ENCODE assay signal across 19 cellular contexts in the genomic region with DNA sequence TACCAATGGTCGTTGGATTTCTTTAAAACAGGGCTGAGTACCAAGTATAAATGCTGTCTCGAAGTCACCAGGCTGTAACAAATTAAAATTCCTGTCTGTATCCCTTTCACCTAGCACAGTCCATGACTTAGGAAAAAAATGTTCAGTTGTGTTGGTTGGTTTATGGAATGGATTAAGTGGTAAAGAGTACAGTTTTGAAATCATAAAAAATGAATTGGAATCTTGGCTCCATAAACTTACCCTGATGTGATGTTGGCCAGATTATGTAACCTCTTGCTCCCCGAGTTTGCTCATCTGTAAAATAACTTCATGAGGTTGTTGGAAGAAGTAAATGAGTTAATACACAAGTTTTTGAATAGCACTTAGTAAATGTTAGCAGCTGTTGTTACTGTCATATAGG.
DNase-seq lines count a peak whose midpoint lies in the region; TF ChIP-seq lines count a peak whose summit lies in the region.
"Had no signal": no experiment of that assay in that cellular context is flagged by ENCODE, and none has a peak within 500 bp of the region (broad histone marks: within the 10 kb centered on the region; RNA-seq: fewer than 3 reads in every experiment).

No MANE protein-coding gene starts in this region.

- H4K20me1 ChIP-seq in hepatocyte (ENCODE audit: insufficient read depth, poor library complexity, severe bottlenecking) = no peaks in the 10 kb centered on the region

- H3K9me2 ChIP-seq in hepatocyte (replicated peaks; ENCODE audit: insufficient read depth) = no peaks in the 10 kb centered on the region

- H3K27me3 ChIP-seq in subcutaneous abdominal adipose tissue (ENCODE audit: control insufficient read depth in 5 of 5, insufficient read depth in 4 of 5, low read length in 5 of 5) (no peaks in the 10 kb centered on the region), hepatocyte (no peaks in the 10 kb centered on the region)

- H2AFZ ChIP-seq in hepatocyte = no peak overlapping the region

- no peak overlapping the region for H3K4me2 ChIP-seq in hepatocyte

- H3K4me3 ChIP-seq in fibroblast of villous mesenchyme (ENCODE audit: low read depth, low read length) = no peak overlapping the region
- no peak overlapping the region for H3K4me3 ChIP-seq in subcutaneous abdominal adipose tissue (ENCODE audit: low read depth in 1 of 5, low read length in 5 of 5)
- no peak overlapping the region for H3K4me3 ChIP-seq in hepatocyte

- H3K27ac ChIP-seq in subcutaneous abdominal adipose tissue (ENCODE audit: low read depth, low read length) (peak overlapping the region; percentile 34), hepatocyte (no peak overlapping the region)

- no peaks in the 10 kb centered on the region for H3K79me2 ChIP-seq in hepatocyte

- 70% methylated on average over 3 of the region's 3 CpGs for WGBS in hepatocyte (ENCODE audit: low lambda C conversion rate, missing lambda C conversion rate)

- H3K36me3 ChIP-seq in subcutaneous abdominal adipose tissue (ENCODE audit: control insufficient read depth in 5 of 5, insufficient read depth in 5 of 5, low read length in 5 of 5) = no peaks in the 10 kb centered on the region
- H3K36me3 ChIP-seq in hepatocyte (replicated peaks; ENCODE audit: insufficient read depth, low read depth) = no peaks in the 10 kb centered on the region

- DNase-seq in AG20443 (ENCODE audit: low spot score) (peak; percentile 14), amniotic epithelial cell (ENCODE audit: low read depth) (peak; percentile 1), fibroblast of villous mesenchyme (ENCODE audit: low read depth) (peak; percentile 55), NCI-H2107 (lab: John Stamatoyannopoulos, UW) (no peak), NK-92 (lab: John Stamatoyannopoulos, UW; ENCODE audit: unreplicated experiment) (no peak), hepatocyte (ENCODE audit: low spot score) (no peak)
- DNase-seq: CD4-positive, CD25-positive, alpha-beta regulatory T cell; COR-L47; DMS 273 treated with DMSO at 0.1 percent for 48 hours; GDM1; HFFc6; NCI-H1092 treated with DMSO at 0.1 percent for 48 hours; NCI-H146; NCI-H2029 treated with DMSO at 0.1 percent for 48 hours; NCI-H2171 treated with DMSO at 0.1 percent for 48 hours; NCI-H446 treated with DMSO at 0.1 percent for 48 hours; NCI-H69; Right ventricle myocardium superior had no signal

- no peak overlapping the region for H3K9ac ChIP-seq in subcutaneous abdominal adipose tissue (ENCODE audit: low read length in 5 of 5)

- TF ChIP-seq CTCF in fibroblast of villous mesenchyme (IDR thresholded peaks at IDR 0.05; ENCODE audit: insufficient read depth, low read depth, low read length) = no peak
- TF ChIP-seq CTCF in hepatocyte (IDR thresholded peaks at IDR 0.05; ENCODE audit: poor library complexity) = no peak

- H3K9me3 ChIP-seq in subcutaneous abdominal adipose tissue (ENCODE audit: control insufficient read depth in 5 of 5, low read length in 5 of 5) = no peaks in the 10 kb centered on the region
- H3K9me3 ChIP-seq in hepatocyte (ENCODE audit: low read depth) = no peaks in the 10 kb centered on the region

- peaks cover 0 to 26% (median 9%) of the 10 kb centered on the region in 5 donors for H3K4me1 ChIP-seq in subcutaneous abdominal adipose tissue (ENCODE audit: control insufficient read depth in 5 of 5, insufficient read depth in 5 of 5, low read length in 5 of 5)
- H3K4me1 ChIP-seq in hepatocyte (ENCODE audit: insufficient read depth) = no peaks in the 10 kb centered on the region

Comparison
In these comparisons a context has a peak if more than half of its experiments do, and no peak if none do; other contexts are left out.
1. DNase-seq: peak in AG20443 (single experiment), amniotic epithelial cell (single experiment) and fibroblast of villous mesenchyme (single experiment); none in NCI-H2107 (single experiment), NK-92 (single experiment) and hepatocyte (single experiment).